In genomic region chr11:75558939-75559843, GRCh38 we compare ENCODE assay signal across 1 cellular context.
TF ChIP-seq lines count a peak whose summit lies in the region.

No MANE protein-coding gene starts in this region.

TF ChIP-seq in IMR-90, 13 proteins besides CTCF, POLR2A, EP300 and RAD21 (continued from another document):
- TF ChIP-seq CEBPB (IDR thresholded peaks at IDR 0.05; ENCODE audit: low read depth, low read length) = no peak
- no peak for TF ChIP-seq RCOR1 (IDR thresholded peaks at IDR 0.05; ENCODE audit: insufficient replicate concordance, low read length)
- TF ChIP-seq SMC3 (IDR thresholded peaks at IDR 0.05; ENCODE audit: low read depth, low read length) = no peak
